21 cellular contexts compared by ENCODE assay signal in genomic region chr6:127865108-127865507, GRCh38. TPM values are rescaled to one million over a fixed set of nuclear protein-coding genes. Genes with fewer than 3 reads are reported as not detected.
A peak's percentile ranks its signal among the peaks of the same experiment; 100 is the strongest.
DNase-seq lines count a peak whose midpoint lies in the region; ATAC-seq and TF ChIP-seq lines count a peak whose summit lies in the region.
"Had no signal": no experiment of that assay in that cellular context is flagged by ENCODE, and none has a peak within 500 bp of the region (broad histone marks: within the 10 kb centered on the region; RNA-seq: fewer than 3 reads in every experiment).

No MANE protein-coding gene starts in this region.

- no peaks in the 10 kb centered on the region for H3K9me3 ChIP-seq in CD4-positive, alpha-beta T cell (ENCODE audit: control insufficient read depth, low read length)
- H3K9me3 ChIP-seq in naive thymus-derived CD4-positive, alpha-beta T cell (ENCODE audit: control insufficient read depth in 2 of 3, low read length in 3 of 3): no peaks in the 10 kb centered on the region
- H3K9me3 ChIP-seq: Peyer's patch had no signal

- peaks cover 16% of the 10 kb centered on the region in 2 donors for H3K4me1 ChIP-seq in naive thymus-derived CD4-positive, alpha-beta T cell (ENCODE audit: control insufficient read depth in 2 of 2, insufficient read depth in 2 of 2, low read length in 2 of 2)
- H3K4me1 ChIP-seq: Peyer's patch had no signal

- H3K27me3 Mint-ChIP-seq in CD4-positive, alpha-beta T cell: no peaks in the 10 kb centered on the region
- no peaks in the 10 kb centered on the region for H3K27me3 Mint-ChIP-seq in activated naive CD8-positive, alpha-beta T cell
- H3K27me3 Mint-ChIP-seq in naive thymus-derived CD4-positive, alpha-beta T cell: no peaks in the 10 kb centered on the region
- H3K27me3 Mint-ChIP-seq: IgD-negative memory B cell had no signal

- TF ChIP-seq CTCF in CD4-positive, alpha-beta T cell (IDR thresholded peaks at IDR 0.05): no peak
- no peak for TF ChIP-seq CTCF in coronary artery (IDR thresholded peaks at IDR 0.05)

- H3K4me1 Mint-ChIP-seq in CD4-positive, alpha-beta T cell (ENCODE audit: low read depth): peaks cover 72% of the 10 kb centered on the region
- H3K4me1 Mint-ChIP-seq in activated naive CD8-positive, alpha-beta T cell (ENCODE audit: low read depth): peaks cover 74% of the 10 kb centered on the region
- H3K4me1 Mint-ChIP-seq in naive thymus-derived CD4-positive, alpha-beta T cell: peaks cover 36 to 82% (median 72%) of the 10 kb centered on the region in 7 donors
- H3K4me1 Mint-ChIP-seq: IgD-negative memory B cell had no signal

- POLR2A ChIA-PET in CD4-positive, alpha-beta T cell (lab: Charles Lee): interaction anchor here (0.9 to 1.6 kb wide), 4 partner anchors 9 to 42 kb away, joined by 3 to 4 read pairs (median 3); no protein-coding TSS in a partner anchor
- POLR2A ChIA-PET in naive thymus-derived CD4-positive, alpha-beta T cell (lab: Charles Lee): interaction anchor here (0.6 to 1.9 kb wide), 2 partner anchors 10 to 15 kb away, joined by 4 to 5 read pairs; no protein-coding TSS in a partner anchor

- H3K27me3 ChIP-seq in CD4-positive, alpha-beta T cell (ENCODE audit: control insufficient read depth, insufficient read depth, low read length): no peaks in the 10 kb centered on the region
- no peaks in the 10 kb centered on the region for H3K27me3 ChIP-seq in naive thymus-derived CD4-positive, alpha-beta T cell (ENCODE audit: control insufficient read depth in 2 of 2, insufficient read depth in 2 of 2, low read length in 2 of 2)
- H3K27me3 ChIP-seq: Peyer's patch had no signal

- no peak overlapping the region for H3K4me3 ChIP-seq in naive thymus-derived CD4-positive, alpha-beta T cell (ENCODE audit: low read length)
- no peak overlapping the region for H3K4me3 ChIP-seq in coronary artery
- H3K4me3 ChIP-seq: Peyer's patch had no signal

- intact Hi-C loops in CD4-positive, alpha-beta T cell (cut with DNase I, micrococcal nuclease): no loop called here
- intact Hi-C loops in naive thymus-derived CD4-positive, alpha-beta T cell (cut with micrococcal nuclease): loop anchor here in 1 of 2 donors (2.0 kb wide), 1 partner anchor 14 kb away; no protein-coding TSS in a partner anchor

- peak overlapping the region; percentile 63 for H3K27ac Mint-ChIP-seq in CD4-positive, alpha-beta T cell
- H3K27ac Mint-ChIP-seq in activated naive CD8-positive, alpha-beta T cell: peak overlapping the region; percentile 81
- H3K27ac Mint-ChIP-seq in naive thymus-derived CD4-positive, alpha-beta T cell: peak overlapping the region in 7 of 9 donors; percentile 45 to 85 (median 77)
- H3K27ac Mint-ChIP-seq: IgD-negative memory B cell had no signal

- H3K27ac ChIP-seq in CD4-positive, alpha-beta T cell (ENCODE audit: low read depth, low read length): no peak overlapping the region
- H3K27ac ChIP-seq in naive thymus-derived CD4-positive, alpha-beta T cell (ENCODE audit: low read depth, low read length): no peak overlapping the region
- H3K27ac ChIP-seq in coronary artery: no peak overlapping the region
- H3K27ac ChIP-seq: 22Rv1, Peyer's patch had no signal

- H3K4me3 Mint-ChIP-seq in CD4-positive, alpha-beta T cell: no peak overlapping the region
- H3K4me3 Mint-ChIP-seq in activated naive CD8-positive, alpha-beta T cell: peak overlapping the region; percentile 2
- H3K4me3 Mint-ChIP-seq in naive thymus-derived CD4-positive, alpha-beta T cell: peak overlapping the region in 2 of 10 donors; percentile 31 to 54
- H3K4me3 Mint-ChIP-seq: IgD-negative memory B cell had no signal

- peaks cover 0 to 10% (median 0%) of the 10 kb centered on the region in 3 experiments for H3K36me3 ChIP-seq in naive thymus-derived CD4-positive, alpha-beta T cell (ENCODE audit: control insufficient read depth in 2 of 3, insufficient read depth in 3 of 3, low read length in 3 of 3)
- H3K36me3 ChIP-seq: Peyer's patch had no signal

- DNase-seq in DMS53 (lab: John Stamatoyannopoulos, UW): peak; percentile 63
- DNase-seq in DMS53 treated with DMSO at 0.1 percent for 48 hours (lab: John Stamatoyannopoulos, UW; ENCODE audit: unreplicated experiment): no peak
- DNase-seq in CD4-positive, alpha-beta T cell: no peak
- DNase-seq in naive thymus-derived CD4-positive, alpha-beta T cell: no peak
- DNase-seq in NCI-H524 treated with DMSO at 0.1 percent for 48 hours (lab: John Stamatoyannopoulos, UW): no peak
- DNase-seq in hypothalamus (lab: John Stamatoyannopoulos, UW): no peak
- DNase-seq in coronary artery (ENCODE audit: low spot score): no peak
- DNase-seq: C1 segment of cervical spinal cord, DMS79 treated with DMSO at 0.1 percent for 48 hours, NCI-H1105, NCI-H146, NCI-H2029 treated with DMSO at 0.1 percent for 48 hours, NCI-H2171, NCI-H345, NCI-H524, NCI-H82, Peyer's patch had no signal

- CTCF ChIA-PET in CD4-positive, alpha-beta T cell (lab: Charles Lee): interaction anchor here (1.8 kb wide), 1 partner anchor 10 kb away, joined by 7 read pairs; no protein-coding TSS in a partner anchor
- CTCF ChIA-PET in naive thymus-derived CD4-positive, alpha-beta T cell (lab: Charles Lee): interaction anchor here (0.6 to 4.4 kb wide), 3 partner anchors 10 to 463 kb away, joined by 3 to 20 read pairs (median 3); no protein-coding TSS in a partner anchor

- ATAC-seq in CD4-positive, alpha-beta T cell (ENCODE audit: poor library complexity): no peak
- ATAC-seq in naive thymus-derived CD4-positive, alpha-beta T cell: no peak

- peaks cover 49% of the 10 kb centered on the region for H3K36me3 Mint-ChIP-seq in CD4-positive, alpha-beta T cell (ENCODE audit: low read depth)
- H3K36me3 Mint-ChIP-seq in activated naive CD8-positive, alpha-beta T cell: peaks cover 20% of the 10 kb centered on the region
- H3K36me3 Mint-ChIP-seq in naive thymus-derived CD4-positive, alpha-beta T cell: peaks cover 7 to 62% (median 30%) of the 10 kb centered on the region in 5 donors
- H3K36me3 Mint-ChIP-seq: IgD-negative memory B cell had no signal

- H3K9me3 Mint-ChIP-seq in CD4-positive, alpha-beta T cell: no peaks in the 10 kb centered on the region
- no peaks in the 10 kb centered on the region for H3K9me3 Mint-ChIP-seq in activated naive CD8-positive, alpha-beta T cell (ENCODE audit: low read depth)
- peaks cover 0 to 4% (median 0%) of the 10 kb centered on the region in 11 donors for H3K9me3 Mint-ChIP-seq in naive thymus-derived CD4-positive, alpha-beta T cell

RNA-seq across cellular contexts. Expression of gene THEMIS, which starts 35.8 kb away (rescaled TPM):
- total RNA-seq in CD4-positive, alpha-beta T cell: 10 to 100 TPM; 25.0 to 25.3 TPM
- 10 to 100 TPM; 51.3 to 97.3 (median 54.7) TPM for total RNA-seq in naive thymus-derived CD4-positive, alpha-beta T cell
- polyA plus RNA-seq in naive thymus-derived CD4-positive, alpha-beta T cell: 100 to 1,000 TPM in 1 of 2 donors, 10 to 100 TPM in 1; 93.4 to 110 TPM
- total RNA-seq: OCI-LY7 had no signal
